In genomic region chr14:43247877-43248276, GRCh38 we compare ENCODE assay signal across 26 cellular contexts.
"Had no signal": no experiment of that assay in that cellular context is flagged by ENCODE, and none has a peak within 500 bp of the region (broad histone marks: within the 10 kb centered on the region; RNA-seq: fewer than 3 reads in every experiment).

No MANE protein-coding gene starts in this region.

- FAIRE-seq: colon, endothelial cell of umbilical vein had no signal

- H3K4me1 ChIP-seq: colonic mucosa, esophagus muscularis mucosa, esophagus squamous epithelium, foreskin keratinocyte, gastrocnemius medialis, gastroesophageal sphincter, heart left ventricle, heart right ventricle had no signal

- H3K9me3 ChIP-seq: colonic mucosa, esophagus muscularis mucosa, esophagus squamous epithelium, gastrocnemius medialis, gastroesophageal sphincter had no signal

- H3K4me3 ChIP-seq: colonic mucosa, coronary artery, dorsolateral prefrontal cortex, esophagus muscularis mucosa, esophagus squamous epithelium, gastrocnemius medialis, gastroesophageal sphincter, heart left ventricle, heart right ventricle had no signal

- H3K36me3 ChIP-seq: colonic mucosa, esophagus muscularis mucosa, esophagus squamous epithelium, gastrocnemius medialis, gastroesophageal sphincter, heart left ventricle, heart right ventricle had no signal

- ATAC-seq: effector memory CD8-positive, alpha-beta T cell; esophagus mucosa; foreskin keratinocyte; gastrocnemius medialis; gastroesophageal sphincter; heart left ventricle; heart right ventricle had no signal

- H3K27me3 ChIP-seq: colonic mucosa, dorsolateral prefrontal cortex, esophagus muscularis mucosa, esophagus squamous epithelium, foreskin keratinocyte, gastrocnemius medialis, gastroesophageal sphincter, heart left ventricle, heart right ventricle had no signal

- H3K27ac ChIP-seq: colonic mucosa, coronary artery, dorsolateral prefrontal cortex, epithelial cell of prostate, esophagus muscularis mucosa, esophagus squamous epithelium, foreskin keratinocyte, gastrocnemius medialis, gastroesophageal sphincter, heart left ventricle, heart right ventricle had no signal

- DNase-seq: colonic mucosa; cortex of kidney; dermis blood vessel endothelial cell; dorsolateral prefrontal cortex; effector CD4-positive, alpha-beta T cell; effector CD8-positive, alpha-beta T cell; effector memory CD4-positive, alpha-beta T cell; effector memory CD8-positive, alpha-beta T cell; endodermal cell; erythroblast; esophagus squamous epithelium; foreskin fibroblast; foreskin keratinocyte; foreskin melanocyte; gastrocnemius medialis; glutamatergic neuron; head of caudate nucleus; heart left ventricle; heart right ventricle had no signal
